Comparison of ENCODE assay signal across 9 cellular contexts in the genomic region with DNA sequence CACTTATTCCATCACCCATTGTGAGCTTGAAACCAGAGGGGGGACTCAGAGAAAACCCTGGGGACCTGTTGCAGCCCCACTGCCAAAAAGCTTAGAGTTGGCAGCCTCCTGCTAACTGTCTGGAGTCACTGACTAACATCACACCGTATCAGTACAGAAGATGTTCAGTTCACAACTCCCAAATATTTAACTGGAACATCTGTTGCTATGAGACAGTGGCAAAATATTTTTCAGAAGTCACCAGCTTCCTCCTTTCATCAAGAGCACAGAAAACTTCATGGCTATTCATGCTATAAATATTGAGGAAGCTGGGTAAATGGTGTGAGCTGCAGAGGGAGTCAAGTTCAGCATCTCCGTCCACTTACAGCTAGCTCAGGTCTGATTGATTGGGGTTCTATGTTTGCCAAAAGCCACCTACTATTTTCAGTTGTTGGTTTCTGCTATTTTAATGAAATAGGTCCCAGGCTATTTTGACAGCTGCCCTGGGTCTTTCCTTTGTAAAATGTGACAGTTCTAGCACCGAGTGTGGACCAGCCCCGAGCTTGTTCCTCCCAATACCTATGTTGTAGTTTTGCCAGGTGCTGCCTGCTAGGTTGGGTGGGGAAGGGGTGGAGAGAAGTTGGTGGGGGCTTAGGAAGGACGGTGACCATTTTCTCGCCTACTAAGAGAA. TPM values are rescaled to one million over a fixed set of nuclear protein-coding genes. Genes with fewer than 3 reads are reported as not detected.
DNase-seq lines count a peak whose midpoint lies in the region; ATAC-seq and TF ChIP-seq lines count a peak whose summit lies in the region.
"Had no signal": no experiment of that assay in that cellular context is flagged by ENCODE, and none has a peak within 500 bp of the region (broad histone marks: within the 10 kb centered on the region; RNA-seq: fewer than 3 reads in every experiment).

No MANE protein-coding gene starts in this region.

- H3K9me2 ChIP-seq in PC-3 (replicated peaks; ENCODE audit: low read length) = no peaks in the 10 kb centered on the region

- H2AFZ ChIP-seq in PC-3 (ENCODE audit: low read length) (no peak overlapping the region), osteoblast (ENCODE audit: low read length) (no peak overlapping the region)

- no peak overlapping the region for H3K9ac ChIP-seq in PC-3 (ENCODE audit: low read length)

- peak; percentile 40 for DNase-seq in ELR (ENCODE audit: low read depth)
- no peak for DNase-seq in PC-3
- peak; percentile 74 for DNase-seq in fibroblast of pulmonary artery (ENCODE audit: low read depth)
- DNase-seq in osteoblast (ENCODE audit: insufficient read length, low spot score, missing footprints) = no peak
- no peak for DNase-seq in SKM-1 (lab: John Stamatoyannopoulos, UW; ENCODE audit: unreplicated experiment)
- no peak for DNase-seq in stimulated activated naive CD4-positive, alpha-beta T cell (lab: John Stamatoyannopoulos, UW)

- no peaks in the 10 kb centered on the region for H3K4me1 ChIP-seq in PC-3 (ENCODE audit: insufficient read depth, low read length)
- peaks cover 37% of the 10 kb centered on the region for H3K4me1 ChIP-seq in osteoblast (ENCODE audit: insufficient read depth, low read length)

- peak; percentile 31; the same call in 1 of the 2 replicates for ATAC-seq in PC-3
- no peak for ATAC-seq in HG02884 (IDR thresholded peaks at IDR 0.05; ENCODE audit: unreplicated experiment)
- ATAC-seq in HG03460 (IDR thresholded peaks at IDR 0.05; ENCODE audit: unreplicated experiment) = no peak

- no peaks in the 10 kb centered on the region for H3F3A ChIP-seq in PC-3 (ENCODE audit: low read length, unreplicated experiment)

- intact Hi-C loops in PC-3 (cut with micrococcal nuclease) = no loop called here

- H4K20me1 ChIP-seq in PC-3 (ENCODE audit: low read length) (no peaks in the 10 kb centered on the region), osteoblast (ENCODE audit: insufficient read depth, low read length) (peaks cover 62% of the 10 kb centered on the region)

- H3K4me2 ChIP-seq in PC-3 (ENCODE audit: low read length) (no peak overlapping the region), osteoblast (ENCODE audit: insufficient read depth, low read length) (peak overlapping the region; percentile 13)

- no peak overlapping the region for H3K27ac ChIP-seq in PC-3 (ENCODE audit: low read length)
- peak overlapping the region; percentile 80 for H3K27ac ChIP-seq in osteoblast (ENCODE audit: low read depth, low read length)

- no peak for TF ChIP-seq CTCF in PC-3 (conservative IDR thresholded peaks at IDR 0.05; ENCODE audit: low read depth, low read length)
- no peak for TF ChIP-seq CTCF in fibroblast of pulmonary artery (IDR thresholded peaks at IDR 0.05; ENCODE audit: low read length, missing control alignments)
- TF ChIP-seq CTCF in osteoblast (IDR thresholded peaks at IDR 0.05; ENCODE audit: extremely low read depth, low read depth, low read length) = no peak

- no peaks in the 10 kb centered on the region; the same call in 1 of the 2 replicates for H3K36me3 ChIP-seq in PC-3 (ENCODE audit: low read depth, low read length)
- H3K36me3 ChIP-seq in osteoblast (ENCODE audit: insufficient read depth, low read length) = peaks cover 94% of the 10 kb centered on the region

- no peaks in the 10 kb centered on the region for H3K9me3 ChIP-seq in PC-3 (ENCODE audit: low read length)
- H3K9me3 ChIP-seq in osteoblast (ENCODE audit: low read depth, low read length) = no peaks in the 10 kb centered on the region

- H3K79me2 ChIP-seq in PC-3 (ENCODE audit: low read length) (0 out of 2 replicates have a peak, but pooled peaks cover 1% of the 10 kb centered on the region), osteoblast (ENCODE audit: insufficient read depth, low read length) (peaks cover 92% of the 10 kb centered on the region)

- H3K4me3 ChIP-seq in PC-3 (ENCODE audit: low read length) (no peak overlapping the region), fibroblast of pulmonary artery (replicated peaks; ENCODE audit: low read depth, low read length) (no peak overlapping the region), osteoblast (ENCODE audit: insufficient read depth, low read length) (no peak overlapping the region)
- H3K4me3 ChIP-seq: spleen had no signal

- no TSS peak for BruUV-seq in PC-3 (replicated peaks; lab: Mats Ljungman, UMichigan)

- H3K27me3 ChIP-seq in PC-3 (ENCODE audit: low read length) (no peaks in the 10 kb centered on the region), osteoblast (ENCODE audit: insufficient read depth, low read length) (no peaks in the 10 kb centered on the region)
- H3K27me3 ChIP-seq: spleen had no signal

- CTCF ChIA-PET in PC-3 (lab: Charles Lee) = interaction anchor here (1.6 kb wide), 1 partner anchor 46 kb away, joined by 5 read pairs; no protein-coding TSS in a partner anchor

- POLR2A ChIA-PET in PC-3 (lab: Charles Lee; ENCODE audit: unreplicated experiment) = no interaction called here

RNA-seq across cellular contexts. Expression of gene TUBB6, which starts 9.8 kb away (rescaled TPM):
- total RNA-seq in PC-3 (2014; rRNA removed) (191 and 232 TPM in 2 replicates), osteoblast (312 and 425 TPM in 2 replicates)

RNA-seq across cellular contexts. Expression of gene AFG3L2, which starts 59.2 kb away (rescaled TPM):
- total RNA-seq in PC-3 (2014; rRNA removed) (79.3 and 95.7 TPM in 2 replicates), osteoblast (61.9 and 65.5 TPM in 2 replicates)

Comparison
In these comparisons a context has a peak if more than half of its experiments do, and no peak if none do; other contexts are left out.
1. DNase-seq: peak in ELR (single experiment) and fibroblast of pulmonary artery (single experiment); none in PC-3 (single experiment), osteoblast (single experiment), SKM-1 (single experiment) and stimulated activated naive CD4-positive, alpha-beta T cell (0 of 6).